Comparison of ENCODE assay signal across 8 cellular contexts in genomic region chr2:205681836-205682238, GRCh38. TPM values are rescaled to one million over a fixed set of nuclear protein-coding genes. Genes with fewer than 3 reads are reported as not detected.
A peak's percentile ranks its signal among the peaks of the same experiment; 100 is the strongest.
DNase-seq lines count a peak whose midpoint lies in the region; ATAC-seq and TF ChIP-seq lines count a peak whose summit lies in the region.

No MANE protein-coding gene starts in this region.

- H3K27ac ChIP-seq in ascending aorta = peak overlapping the region; percentile 67 to 87
- H3K27ac ChIP-seq in thoracic aorta = peak overlapping the region; percentile 76 to 85

- H3K9me3 ChIP-seq in ascending aorta (no peaks in the 10 kb centered on the region), thoracic aorta (no peaks in the 10 kb centered on the region)

- no peaks in the 10 kb centered on the region for H3K36me3 ChIP-seq in ascending aorta
- no peaks in the 10 kb centered on the region for H3K36me3 ChIP-seq in thoracic aorta

- H3K4me3 ChIP-seq in ascending aorta (peak overlapping the region; percentile 85 to 86), thoracic aorta (peak overlapping the region; percentile 92)

- H3K4me1 ChIP-seq in ascending aorta = peaks cover 0 to 12% of the 10 kb centered on the region in 2 donors
- peaks cover 6 to 29% of the 10 kb centered on the region in 2 donors for H3K4me1 ChIP-seq in thoracic aorta (ENCODE audit: control insufficient read depth in 1 of 2, low read depth in 2 of 2)

- DNase-seq in ACHN = peak; percentile 66
- no peak for DNase-seq in ascending aorta (ENCODE audit: low spot score in 2 of 2)
- peak; percentile 7 for DNase-seq in kidney glomerular epithelial cell (lab: John Stamatoyannopoulos, UW)
- DNase-seq in thoracic aorta (ENCODE audit: low spot score) = no peak
- DNase-seq in NCI-H128 (lab: John Stamatoyannopoulos, UW; ENCODE audit: unreplicated experiment) = no peak
- DNase-seq in EL = no peak

- intact Hi-C loops in ascending aorta (cut with DNase I) = loop anchor here (2.0 to 10.0 kb wide), 3 partner anchors 27 to 1657 kb away; partner anchors contain the start of gene PARD3B

- no peaks in the 10 kb centered on the region for H3K27me3 ChIP-seq in ascending aorta
- no peaks in the 10 kb centered on the region for H3K27me3 ChIP-seq in thoracic aorta (replicated peaks; ENCODE audit: insufficient read depth)

- no peak for TF ChIP-seq POLR2A in GM18505 (IDR thresholded peaks at IDR 0.05; ENCODE audit: borderline replicate concordance, extremely low read depth, insufficient read depth, insufficient read length)

- TF ChIP-seq CTCF in ascending aorta (IDR thresholded peaks at IDR 0.05) (no peak), thoracic aorta (IDR thresholded peaks at IDR 0.05) (no peak)

- in situ Hi-C loops in ACHN (cut with HindIII; ENCODE audit: low pct_ligation_motif_present, low pct_unique_long_range_greater_than_20kb, low sequenced_read_pairs) = no loop called here

- ATAC-seq in GM18505 (IDR thresholded peaks at IDR 0.05; ENCODE audit: unreplicated experiment) = peak; percentile 51
- peak; percentile 26 for ATAC-seq in HG03565 (IDR thresholded peaks at IDR 0.05; ENCODE audit: unreplicated experiment)
- ATAC-seq in thoracic aorta (ENCODE audit: insufficient number of reproducible peaks, low FRiP score, low read depth) = no peak

RNA-seq across cellular contexts. Expression of gene NRP2, which starts 0.5 kb away (rescaled TPM):
- total RNA-seq in ascending aorta (39.7 TPM), thoracic aorta (10 to 100 TPM; 73.5 to 75.1 TPM)

Comparison
In these comparisons a context has a peak if more than half of its experiments do, and no peak if none do; other contexts are left out.
1. DNase-seq: peak in ACHN (single experiment) and kidney glomerular epithelial cell (single experiment); none in ascending aorta (0 of 2), thoracic aorta (single experiment), NCI-H128 (single experiment) and EL (single experiment).